In genomic region chr12:121893901-121894540, GRCh38 we compare ENCODE assay signal across 9 cellular contexts. TPM values are rescaled to one million over a fixed set of nuclear protein-coding genes. Genes with fewer than 3 reads are reported as not detected.
A peak's percentile ranks its signal among the peaks of the same experiment; 100 is the strongest.
DNase-seq lines count a peak whose midpoint lies in the region; ATAC-seq, FAIRE-seq and TF ChIP-seq lines count a peak whose summit lies in the region.
"Had no signal": no experiment of that assay in that cellular context is flagged by ENCODE, and none has a peak within 500 bp of the region (broad histone marks: within the 10 kb centered on the region; RNA-seq: fewer than 3 reads in every experiment).

No MANE protein-coding gene starts in this region.

- no peak for TF ChIP-seq CTCF in OCI-LY1 (IDR thresholded peaks at IDR 0.05; ENCODE audit: low read length)

- no peak for TF ChIP-seq POLR2A in H54 (IDR thresholded peaks at IDR 0.05; ENCODE audit: low read depth, low read length)

- peaks cover 56% of the 10 kb centered on the region for H3K36me3 ChIP-seq in OCI-LY1 (ENCODE audit: insufficient read depth, low read length)

- peak overlapping the region; percentile 35; the same call in 1 of the 2 replicates for H3K9ac ChIP-seq in OCI-LY1 (ENCODE audit: low read length)

- H3K4me1 ChIP-seq in OCI-LY1 (ENCODE audit: insufficient read depth, low read length, severe bottlenecking): peaks cover 33% of the 10 kb centered on the region

- H3F3A ChIP-seq in OCI-LY1 (ENCODE audit: insufficient read depth, low read length): peaks cover 4% of the 10 kb centered on the region; the same call in 1 of the 2 replicates

- H2AFZ ChIP-seq in OCI-LY1 (ENCODE audit: low read length): no peak overlapping the region

- no peaks in the 10 kb centered on the region for H3K9me3 ChIP-seq in OCI-LY1 (ENCODE audit: low read length)

- ATAC-seq in GM21515 (IDR thresholded peaks at IDR 0.05; ENCODE audit: unreplicated experiment): no peak
- ATAC-seq in GM18858 (IDR thresholded peaks at IDR 0.05; ENCODE audit: unreplicated experiment): no peak

- no peaks in the 10 kb centered on the region for H3K27me3 ChIP-seq in OCI-LY1 (ENCODE audit: insufficient read depth, low read length)

- peak overlapping the region; percentile 47 for H3K4me2 ChIP-seq in OCI-LY1 (ENCODE audit: low read length)

- peaks cover 15% of the 10 kb centered on the region for H3K79me2 ChIP-seq in OCI-LY1 (ENCODE audit: insufficient read depth, low read length)

- peak overlapping the region; percentile 79 for H3K27ac ChIP-seq in OCI-LY1 (ENCODE audit: low read depth, low read length, poor library complexity, severe bottlenecking)

- FAIRE-seq in H54 (lab: Jason Lieb, UNC): no peak

- peak overlapping the region; percentile 17 for H3K4me3 ChIP-seq in OCI-LY1 (ENCODE audit: low read depth, low read length, poor library complexity, severe bottlenecking)

- DNase-seq in H54 (ENCODE audit: insufficient read length, low spot score): peak; percentile 65
- peak; percentile 65 for DNase-seq in dedifferentiated amniotic fluid mesenchymal stem cell (ENCODE audit: extremely low spot score)
- peak; percentile 91 for DNase-seq in renal cortical epithelial cell (ENCODE audit: low read depth)
- no peak for DNase-seq in SHP77 (lab: John Stamatoyannopoulos, UW)
- no peak for DNase-seq in NCI-H510A (lab: John Stamatoyannopoulos, UW)

- H4K20me1 ChIP-seq in OCI-LY1 (ENCODE audit: insufficient read depth, low read length): no peaks in the 10 kb centered on the region

- H3K9me2 ChIP-seq in OCI-LY1 (ENCODE audit: low read depth, low read length): no peaks in the 10 kb centered on the region

RNA-seq across cellular contexts. Expression of gene PSMD9, which starts 5.4 kb away (rescaled TPM):
- 62.3 and 132 TPM in 2 replicates for total RNA-seq in renal cortical epithelial cell

RNA-seq across cellular contexts. Expression of gene CFAP251, which starts 24.4 kb away (rescaled TPM):
- 2.4 and 16.5 TPM in 2 replicates for total RNA-seq in renal cortical epithelial cell

RNA-seq across cellular contexts. Expression of gene HPD, which starts 35.4 kb away (rescaled TPM):
- 2.1 TPM in 2 replicates for total RNA-seq in renal cortical epithelial cell
- total RNA-seq: mononuclear cell had no signal

Comparison
In these comparisons a context has a peak if more than half of its experiments do, and no peak if none do; other contexts are left out.
1. DNase-seq: peak in H54 (single experiment), dedifferentiated amniotic fluid mesenchymal stem cell (single experiment) and renal cortical epithelial cell (single experiment); none in SHP77 (0 of 2) and NCI-H510A (single experiment).